Comparison of ENCODE assay signal across 16 cellular contexts in genomic region chr17:82342361-82343079, GRCh38. TPM values are rescaled to one million over a fixed set of nuclear protein-coding genes. Genes with fewer than 3 reads are reported as not detected.
A peak's percentile ranks its signal among the peaks of the same experiment; 100 is the strongest.
DNase-seq lines count a peak whose midpoint lies in the region; ATAC-seq, FAIRE-seq and TF ChIP-seq lines count a peak whose summit lies in the region.
"Had no signal": no experiment of that assay in that cellular context is flagged by ENCODE, and none has a peak within 500 bp of the region (broad histone marks: within the 10 kb centered on the region; RNA-seq: fewer than 3 reads in every experiment).

No MANE protein-coding gene starts in this region.

- no peak for TF ChIP-seq POLR2A in K562 (conservative IDR thresholded peaks at IDR 0.05)

- H3K79me1 ChIP-seq in mesendoderm (ENCODE audit: low read length) = no peaks in the 10 kb centered on the region

- TF ChIP-seq RAD21 in K562 (CRISPR knock-in tag; conservative IDR thresholded peaks at IDR 0.05 in 1 of 2, IDR thresholded peaks at IDR 0.05 in 1 of 2) = no peak

- H3K9me3 ChIP-seq in K562 (replicated peaks; ENCODE audit: control insufficient read depth, insufficient read depth, low read depth, low read length) = peaks cover 4% of the 10 kb centered on the region
- H3K9me3 ChIP-seq in osteoblast (ENCODE audit: low read depth, low read length) = no peaks in the 10 kb centered on the region
- H3K9me3 ChIP-seq: BE2C had no signal

- POLR2A ChIA-PET in K562 (lab: Yijun Ruan, JAX) = no interaction called here

- DNase-seq in left ventricle myocardium superior (peak; percentile 13), Right ventricle myocardium inferior (ENCODE audit: missing footprints) (no peak), HT-29 (ENCODE audit: low spot score) (peak; percentile 43), K562 (ENCODE audit: extremely low read depth in 1 of 4, low spot score in 3 of 4) (no peak), osteoblast (ENCODE audit: insufficient read length, low spot score, missing footprints) (peak; percentile 43), mesendoderm (no peak)
- no peak for DNase-seq in activated T-cell treated with anti-CD3 and anti-CD28 coated beads, Interleukin-2, amount 50 U/mL, for 1 hour
- DNase-seq: BE2C; CD4-positive, alpha-beta memory T cell; HCEC 1CT; HFFc6 had no signal

- no peak overlapping the region for H2BK15ac ChIP-seq in mesendoderm (replicated peaks; ENCODE audit: low read depth)

- BruUV-seq in K562 (replicated peaks; lab: Mats Ljungman, UMichigan) = no TSS peak

- H3K27ac ChIP-seq in K562 (ENCODE audit: extremely low read depth, low read depth, low read length) (no peak overlapping the region), osteoblast (ENCODE audit: low read depth, low read length) (no peak overlapping the region), mesendoderm (ENCODE audit: low read depth, low read length) (no peak overlapping the region)
- H3K27ac ChIP-seq: C4-2B had no signal

- no peak overlapping the region for H3K4me2 ChIP-seq in K562 (ENCODE audit: insufficient read depth, low read length)
- H3K4me2 ChIP-seq in osteoblast (ENCODE audit: insufficient read depth, low read length) = no peak overlapping the region
- H3K4me2 ChIP-seq in mesendoderm (ENCODE audit: low read length) = no peak overlapping the region

- no peak overlapping the region for H3K4ac ChIP-seq in mesendoderm (ENCODE audit: low read depth, low read length)

- peaks cover 50 to 69% of the 10 kb centered on the region in 2 experiments for H3K4me1 ChIP-seq in K562 (replicated peaks in 1 of 2; ENCODE audit: control insufficient read depth in 2 of 2, insufficient read depth in 2 of 2, low read length in 2 of 2)
- peaks cover 11% of the 10 kb centered on the region for H3K4me1 ChIP-seq in osteoblast (ENCODE audit: insufficient read depth, low read length)
- no peaks in the 10 kb centered on the region for H3K4me1 ChIP-seq in mesendoderm (ENCODE audit: control insufficient read depth, low read depth, low read length)
- H3K4me1 ChIP-seq: BE2C had no signal

- no peak for TF ChIP-seq CTCF in K562 (IDR thresholded peaks at IDR 0.05 in 2 of 3, conservative IDR thresholded peaks at IDR 0.05 in 1 of 3; ENCODE audit: insufficient read depth in 2 of 3, low read depth in 1 of 3, low read length in 3 of 3)
- TF ChIP-seq CTCF in osteoblast (IDR thresholded peaks at IDR 0.05; ENCODE audit: extremely low read depth, low read depth, low read length) = no peak

- H4K8ac ChIP-seq in mesendoderm (ENCODE audit: low read depth, low read length) = no peak overlapping the region

- no peak for TF ChIP-seq EP300 in K562 (IDR thresholded peaks at IDR 0.05; ENCODE audit: low read length)

- H3K9ac ChIP-seq in K562 (ENCODE audit: insufficient read depth in 1 of 2, low read depth in 2 of 2, low read length in 2 of 2) (no peak overlapping the region), mesendoderm (ENCODE audit: low read length) (no peak overlapping the region)

- H3K36me3 ChIP-seq in K562 (ENCODE audit: control insufficient read depth, insufficient read depth, low read length) = no peaks in the 10 kb centered on the region
- H3K36me3 ChIP-seq in osteoblast (ENCODE audit: insufficient read depth, low read length) = no peaks in the 10 kb centered on the region
- H3K36me3 ChIP-seq in mesendoderm (ENCODE audit: control insufficient read depth, insufficient read depth, low read length) = no peaks in the 10 kb centered on the region
- H3K36me3 ChIP-seq: BE2C had no signal

- CTCF ChIA-PET in K562 (lab: Yijun Ruan, JAX; ENCODE audit: low intra/inter-chr PET ratio) = no interaction called here

- H3K18ac ChIP-seq in mesendoderm (ENCODE audit: low read length) = no peak overlapping the region

- intact Hi-C loops in left ventricle myocardium superior (cut with micrococcal nuclease) (no loop called here), Right ventricle myocardium inferior (cut with DNase I) (no loop called here), K562 (cut with micrococcal nuclease) (loop anchor here (10.0 kb wide), 1 partner anchor 308 kb away; the partner anchor contains the start of genes DCXR and RAC3)

- in situ Hi-C loops in K562 (cut with MboI) = no loop called here

- H2AFZ ChIP-seq in K562 (ENCODE audit: low read depth, low read length) (no peak overlapping the region), osteoblast (ENCODE audit: low read length) (no peak overlapping the region)

- FAIRE-seq in K562 (lab: Jason Lieb, UNC) = no peak
- FAIRE-seq: A204.1, GM18507 had no signal

- H3K23ac ChIP-seq in mesendoderm (ENCODE audit: low read length) = no peak overlapping the region

- no peaks in the 10 kb centered on the region for H3K27me3 ChIP-seq in K562 (ENCODE audit: control insufficient read depth in 2 of 2, insufficient read depth in 2 of 2, low read length in 2 of 2)
- peaks cover 3% of the 10 kb centered on the region for H3K27me3 ChIP-seq in osteoblast (ENCODE audit: insufficient read depth, low read length)
- no peaks in the 10 kb centered on the region for H3K27me3 ChIP-seq in mesendoderm (ENCODE audit: insufficient read depth, low read length, poor library complexity)
- H3K27me3 ChIP-seq: BE2C had no signal

- H3K56ac ChIP-seq in mesendoderm (ENCODE audit: low read length) = no peak overlapping the region

- ATAC-seq in left ventricle myocardium superior (no peak), Right ventricle myocardium inferior (no peak), K562 (no peak), HG02588 (IDR thresholded peaks at IDR 0.05; ENCODE audit: unreplicated experiment) (no peak)

- no peaks in the 10 kb centered on the region for H4K20me1 ChIP-seq in K562 (replicated peaks; ENCODE audit: control insufficient read depth, insufficient read depth, low read length)
- no peaks in the 10 kb centered on the region for H4K20me1 ChIP-seq in osteoblast (ENCODE audit: insufficient read depth, low read length)

- no peak overlapping the region for H4K5ac ChIP-seq in mesendoderm (ENCODE audit: low read length)

- no peak overlapping the region for H2BK5ac ChIP-seq in mesendoderm (ENCODE audit: low read length)

- no peaks in the 10 kb centered on the region for H3K9me1 ChIP-seq in K562 (ENCODE audit: control insufficient read depth, insufficient read depth, low read length)

- H2AK5ac ChIP-seq in mesendoderm (ENCODE audit: low read length) = no peak overlapping the region

- H2BK120ac ChIP-seq in mesendoderm (ENCODE audit: low read depth, low read length) = no peak overlapping the region

- H3K79me2 ChIP-seq in K562 (ENCODE audit: control insufficient read depth, insufficient read depth, low read length) = no peaks in the 10 kb centered on the region; the same call in 2 of the 3 replicates
- no peaks in the 10 kb centered on the region for H3K79me2 ChIP-seq in osteoblast (ENCODE audit: insufficient read depth, low read length)
- no peaks in the 10 kb centered on the region for H3K79me2 ChIP-seq in mesendoderm (ENCODE audit: control insufficient read depth, insufficient read depth, low read length)

- 81% methylated on average over 13 of the region's 28 CpGs for WGBS in K562 (ENCODE audit: insufficient coverage, low coverage, missing lambda C conversion rate)
- WGBS in mesendoderm (ENCODE audit: extremely low coverage, insufficient coverage, low lambda C conversion rate) = no CpG with 5 or more reads among the region's 28 CpGs

- H3K4me3 ChIP-seq in K562 = no peak overlapping the region
- H3K4me3 ChIP-seq in osteoblast (ENCODE audit: insufficient read depth, low read length) = no peak overlapping the region
- no peak overlapping the region for H3K4me3 ChIP-seq in mesendoderm (ENCODE audit: low read length)

RNA-seq across cellular contexts. Expression of gene SECTM1, which starts 9.0 kb away (rescaled TPM):
- total RNA-seq in left ventricle myocardium superior (5.5 TPM), Right ventricle myocardium inferior (4.9 TPM), K562 (2014; rRNA removed) (0.18 TPM in 1 of 2 replicates, not detected in the other), K562 (2014; rRNA removed; fragmentation: Illumina TruSeq; extraction: Trizol) (not detected in 2 replicates), K562 (2015; rRNA removed; fragmentation: Illumina TruSeq; extraction: Trizol) (not detected in 2 replicates), K562 (2021) (0.11 TPM in 1 of 2 replicates, not detected in the other), osteoblast (5.8 and 11.5 TPM in 2 replicates)
- 2.9 and 3.2 TPM in 2 replicates for total RNA-seq in HT-29 (2014; rRNA removed; shearing (Covaris generic))
- 0.86 TPM in 1 of 2 replicates, not detected in the other for total RNA-seq in K562 (2011; cell fraction: chromatin; rRNA removed; ENCODE audit: low replicate concordance)
- 0.53 and 0.83 TPM in 2 replicates for total RNA-seq in K562 (2011; cell fraction: nucleolus; rRNA removed)
- 0.99 TPM in 1 of 2 replicates, not detected in the other for total RNA-seq in K562 (2011; cell fraction: nucleoplasm; rRNA removed)
- polyA plus RNA-seq in K562 (2011; rRNA removed) (0.19 and 0.46 TPM in 2 replicates), K562 (2014; fragmentation: Illumina TruSeq; extraction: Trizol) (0.15 TPM in 1 of 2 replicates, not detected in the other), K562 (2014; fragmentation: Nextera tagmentation; extraction: Ambion mirVana) (not detected), K562 (2014; rRNA removed) (not detected in 2 replicates)
- 0.35 and 1.1 TPM in 2 replicates for polyA plus RNA-seq in K562 (2011; cell fraction: cytosol; rRNA removed)
- polyA plus RNA-seq in K562 (2011; cell fraction: nucleus; rRNA removed) = 0.31 and 0.47 TPM in 2 replicates
- 0.36 and 0.57 TPM in 2 replicates for polyA plus RNA-seq in K562 (2012)
- 0.18 and 0.33 TPM in 2 replicates for polyA minus RNA-seq in K562 (2011; rRNA and poly(A)+ RNA removed)
- polyA minus RNA-seq in K562 (2011; cell fraction: cytosol; rRNA and poly(A)+ RNA removed) = not detected in 2 replicates
- polyA minus RNA-seq in K562 (2011; cell fraction: nucleus; rRNA and poly(A)+ RNA removed) = 0.94 TPM in 1 of 2 replicates, not detected in the other
- 0.03 TPM for polyA plus RNA-seq in mesendoderm (2013, experiment 1 of 2)
- 0.01 TPM for polyA plus RNA-seq in mesendoderm (2013, experiment 2 of 2)

RNA-seq across cellular contexts. Expression of gene TEX19, which starts 16.5 kb away (rescaled TPM):
- total RNA-seq in left ventricle myocardium superior = not detected
- total RNA-seq in Right ventricle myocardium inferior = not detected
- 0.10 and 1.1 TPM in 2 replicates for total RNA-seq in HT-29 (2014; rRNA removed; shearing (Covaris generic))
- 1.0 and 1.2 TPM in 2 replicates for total RNA-seq in K562 (2011; cell fraction: chromatin; rRNA removed; ENCODE audit: low replicate concordance)
- 1.2 TPM in 2 replicates for total RNA-seq in K562 (2011; cell fraction: nucleolus; rRNA removed)
- 1.0 and 1.8 TPM in 2 replicates for total RNA-seq in K562 (2011; cell fraction: nucleoplasm; rRNA removed)
- total RNA-seq in K562 (2014; rRNA removed) = 1.6 and 2.4 TPM in 2 replicates
- 0.93 and 1.4 TPM in 2 replicates for total RNA-seq in K562 (2014; rRNA removed; fragmentation: Illumina TruSeq; extraction: Trizol)
- 1.6 and 2.0 TPM in 2 replicates for total RNA-seq in K562 (2015; rRNA removed; fragmentation: Illumina TruSeq; extraction: Trizol)
- 1.4 and 2.1 TPM in 2 replicates for total RNA-seq in K562 (2021)
- 3.6 and 4.9 TPM in 2 replicates for polyA plus RNA-seq in K562 (2011; rRNA removed)
- polyA plus RNA-seq in K562 (2011; cell fraction: cytosol; rRNA removed) = 4.1 and 5.7 TPM in 2 replicates
- polyA plus RNA-seq in K562 (2011; cell fraction: nucleus; rRNA removed) = 1.2 and 1.9 TPM in 2 replicates
- polyA plus RNA-seq in K562 (2012) = 2.0 and 5.3 TPM in 2 replicates
- 1.9 and 2.3 TPM in 2 replicates for polyA plus RNA-seq in K562 (2014; fragmentation: Illumina TruSeq; extraction: Trizol)
- polyA plus RNA-seq in K562 (2014; fragmentation: Nextera tagmentation; extraction: Ambion mirVana) = under 1 TPM; 0.10 to 0.57 TPM
- 1.9 and 2.2 TPM in 2 replicates for polyA plus RNA-seq in K562 (2014; rRNA removed)
- polyA minus RNA-seq in K562 (2011; rRNA and poly(A)+ RNA removed) = 2.4 and 2.7 TPM in 2 replicates
- 0.91 and 1.5 TPM in 2 replicates for polyA minus RNA-seq in K562 (2011; cell fraction: cytosol; rRNA and poly(A)+ RNA removed)
- 0.13 and 0.56 TPM in 2 replicates for polyA minus RNA-seq in K562 (2011; cell fraction: nucleus; rRNA and poly(A)+ RNA removed)
- total RNA-seq in osteoblast = under 0.01 and 0.29 TPM in 2 replicates
- 0.51 TPM for polyA plus RNA-seq in mesendoderm (2013, experiment 1 of 2)
- polyA plus RNA-seq in mesendoderm (2013, experiment 2 of 2) = 0.32 TPM
- total RNA-seq: CD4-positive, alpha-beta memory T cell had no signal
- polyA plus RNA-seq: CD4-positive, alpha-beta memory T cell had no signal

RNA-seq across cellular contexts. Expression of gene CD7, which starts 25.1 kb away (rescaled TPM):
- 0.64 TPM for total RNA-seq in left ventricle myocardium superior
- 0.73 TPM for total RNA-seq in Right ventricle myocardium inferior
- not detected in 2 replicates for total RNA-seq in HT-29 (2014; rRNA removed; shearing (Covaris generic))
- total RNA-seq in K562 (2011; cell fraction: chromatin; rRNA removed; ENCODE audit: low replicate concordance) = 0.44 TPM in 1 of 2 replicates, not detected in the other
- total RNA-seq in K562 (2011; cell fraction: nucleolus; rRNA removed) = 0.66 and 0.83 TPM in 2 replicates
- total RNA-seq in K562 (2011; cell fraction: nucleoplasm; rRNA removed) = 0.69 TPM in 1 of 2 replicates, not detected in the other
- not detected in 2 replicates for total RNA-seq in K562 (2014; rRNA removed)
- total RNA-seq in K562 (2014; rRNA removed; fragmentation: Illumina TruSeq; extraction: Trizol) = not detected in 2 replicates
- not detected in 2 replicates for total RNA-seq in K562 (2015; rRNA removed; fragmentation: Illumina TruSeq; extraction: Trizol)
- total RNA-seq in K562 (2021) = 0.18 and 0.35 TPM in 2 replicates
- polyA plus RNA-seq in K562 (2011; rRNA removed) = 0.21 and 0.85 TPM in 2 replicates
- 0.34 and 1.3 TPM in 2 replicates for polyA plus RNA-seq in K562 (2011; cell fraction: cytosol; rRNA removed)
- 0.88 and 1.2 TPM in 2 replicates for polyA plus RNA-seq in K562 (2011; cell fraction: nucleus; rRNA removed)
- polyA plus RNA-seq in K562 (2012) = 0.16 and 0.19 TPM in 2 replicates
- not detected in 2 replicates for polyA plus RNA-seq in K562 (2014; fragmentation: Illumina TruSeq; extraction: Trizol)
- polyA plus RNA-seq in K562 (2014; fragmentation: Nextera tagmentation; extraction: Ambion mirVana) = not detected
- not detected in 2 replicates for polyA plus RNA-seq in K562 (2014; rRNA removed)
- not detected in 2 replicates for polyA minus RNA-seq in K562 (2011; rRNA and poly(A)+ RNA removed)
- polyA minus RNA-seq in K562 (2011; cell fraction: cytosol; rRNA and poly(A)+ RNA removed) = 1.0 TPM in 1 of 2 replicates, not detected in the other
- 0.27 TPM in 1 of 2 replicates, not detected in the other for polyA minus RNA-seq in K562 (2011; cell fraction: nucleus; rRNA and poly(A)+ RNA removed)
- total RNA-seq in osteoblast = not detected in 2 replicates
- polyA plus RNA-seq in mesendoderm (2013, experiment 1 of 2) = 0.34 TPM
- 0.39 TPM for polyA plus RNA-seq in mesendoderm (2013, experiment 2 of 2)

RNA-seq across cellular contexts. Expression of gene UTS2R, which starts 29.0 kb away (rescaled TPM):
- 2.1 TPM for total RNA-seq in left ventricle myocardium superior
- 0.76 TPM for total RNA-seq in Right ventricle myocardium inferior
- total RNA-seq in HT-29 (2014; rRNA removed; shearing (Covaris generic)) = not detected in 2 replicates
- total RNA-seq in K562 (2011; cell fraction: chromatin; rRNA removed; ENCODE audit: low replicate concordance) = not detected in 2 replicates
- total RNA-seq in K562 (2011; cell fraction: nucleolus; rRNA removed) = not detected in 2 replicates
- not detected in 2 replicates for total RNA-seq in K562 (2011; cell fraction: nucleoplasm; rRNA removed)
- not detected in 2 replicates for total RNA-seq in K562 (2014; rRNA removed)
- not detected in 2 replicates for total RNA-seq in K562 (2014; rRNA removed; fragmentation: Illumina TruSeq; extraction: Trizol)
- total RNA-seq in K562 (2015; rRNA removed; fragmentation: Illumina TruSeq; extraction: Trizol) = not detected in 2 replicates
- total RNA-seq in K562 (2021) = 0.22 TPM in 1 of 2 replicates, not detected in the other
- polyA plus RNA-seq in K562 (2011; rRNA removed) = not detected in 2 replicates
- polyA plus RNA-seq in K562 (2011; cell fraction: cytosol; rRNA removed) = not detected in 2 replicates
- 0.27 TPM in 1 of 2 replicates, not detected in the other for polyA plus RNA-seq in K562 (2011; cell fraction: nucleus; rRNA removed)
- polyA plus RNA-seq in K562 (2012) = not detected in 2 replicates
- polyA plus RNA-seq in K562 (2014; fragmentation: Illumina TruSeq; extraction: Trizol) = not detected in 2 replicates
- not detected for polyA plus RNA-seq in K562 (2014; fragmentation: Nextera tagmentation; extraction: Ambion mirVana)
- polyA plus RNA-seq in K562 (2014; rRNA removed) = not detected in 2 replicates
- not detected in 2 replicates for polyA minus RNA-seq in K562 (2011; rRNA and poly(A)+ RNA removed)
- not detected in 2 replicates for polyA minus RNA-seq in K562 (2011; cell fraction: cytosol; rRNA and poly(A)+ RNA removed)
- not detected in 2 replicates for polyA minus RNA-seq in K562 (2011; cell fraction: nucleus; rRNA and poly(A)+ RNA removed)
- not detected in 2 replicates for total RNA-seq in osteoblast
- polyA plus RNA-seq in mesendoderm (2013, experiment 1 of 2) = 0.07 TPM
- polyA plus RNA-seq in mesendoderm (2013, experiment 2 of 2) = 0.06 TPM
- total RNA-seq: CD4-positive, alpha-beta memory T cell; H4; HFFc6 had no signal
- polyA plus RNA-seq: CD4-positive, alpha-beta memory T cell had no signal

Comparison
In these comparisons a context has a peak if more than half of its experiments do, and no peak if none do; other contexts are left out.
1. DNase-seq: peak in left ventricle myocardium superior (single experiment), HT-29 (single experiment) and osteoblast (single experiment); none in Right ventricle myocardium inferior (single experiment), K562 (0 of 4), activated T-cell treated with anti-CD3 and anti-CD28 coated beads, Interleukin-2, amount 50 U/mL, for 1 hour (single experiment) and mesendoderm (single experiment).